In the genomic region with DNA sequence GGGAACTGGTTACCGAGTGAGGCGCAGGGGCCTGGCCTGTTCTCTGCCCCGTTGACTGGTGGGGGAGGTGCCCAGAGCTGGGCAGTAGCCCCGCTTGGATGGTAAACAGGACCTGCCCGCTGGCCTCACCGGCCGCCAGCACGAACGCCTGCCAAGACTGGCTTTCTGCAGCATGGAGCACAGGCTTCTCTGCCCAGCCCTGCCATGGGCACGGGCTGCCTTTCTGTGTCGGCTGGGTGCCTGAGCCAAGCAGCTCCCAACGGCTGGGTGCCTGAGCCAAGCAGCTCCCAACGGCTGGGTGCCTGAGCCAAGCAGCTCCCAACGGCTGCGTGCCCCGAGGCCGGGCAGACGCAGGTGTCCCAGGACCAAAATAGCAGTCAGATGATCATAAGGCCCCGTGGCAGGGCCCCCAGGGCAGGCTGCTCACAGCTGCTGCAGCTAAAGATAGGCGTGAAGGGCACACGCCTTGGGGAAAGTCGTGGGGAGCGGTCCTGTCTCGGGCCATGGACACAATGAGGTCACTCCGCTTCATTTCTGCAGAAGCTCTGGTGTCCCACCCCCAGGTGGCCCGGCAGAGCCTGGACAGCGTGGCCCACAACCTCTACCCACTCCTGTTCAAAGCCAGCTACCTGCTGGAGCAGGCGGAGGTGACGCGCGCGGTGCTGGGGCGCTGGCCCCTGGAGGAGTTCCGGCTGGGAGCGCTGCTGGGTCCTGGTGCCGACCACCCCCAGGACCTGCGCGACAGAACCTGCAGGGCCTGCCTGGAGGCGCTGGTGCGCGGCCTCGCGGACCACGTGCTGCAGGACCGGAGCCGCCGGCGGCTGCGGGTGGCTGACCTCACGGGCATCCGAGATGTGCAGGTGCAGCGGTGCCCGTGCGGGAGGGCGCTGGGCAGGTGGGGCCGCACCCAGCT, we compare ENCODE assay signal across 8 cellular contexts. TPM values are rescaled to one million over a fixed set of nuclear protein-coding genes. Genes with fewer than 3 reads are reported as not detected.
A peak's percentile ranks its signal among the peaks of the same experiment; 100 is the strongest.
DNase-seq lines count a peak whose midpoint lies in the region; ATAC-seq and TF ChIP-seq lines count a peak whose summit lies in the region.

Gene LRRC14B, plus strand, starts transcription at position 460 of the 913 bp plus-strand sequence. Its CDS starts 44 bp downstream, at position 504.

- TF ChIP-seq CTCF in retinal pigment epithelial cell (conservative IDR thresholded peaks at IDR 0.05; ENCODE audit: low read depth, low read length) = no peak

- no peak for ATAC-seq in HG03196 (IDR thresholded peaks at IDR 0.05; ENCODE audit: unreplicated experiment)

- H3K4me3 ChIP-seq in retinal pigment epithelial cell (ENCODE audit: low read length) = peak within 1 kb of the TSS; percentile 37

- DNase-seq in NCI-H2196 (lab: John Stamatoyannopoulos, UW; ENCODE audit: unreplicated experiment) (peak; percentile 20), NCI-H2196 treated with DMSO at 0.1 percent for 48 hours (lab: John Stamatoyannopoulos, UW; ENCODE audit: unreplicated experiment) (no peak), LHCN-M2 (ENCODE audit: low read depth) (peak; percentile 18), germinal center (ENCODE audit: low spot score) (peak; percentile 58), retinal pigment epithelial cell (ENCODE audit: low read depth) (no peak), middle frontal gyrus (ENCODE audit: extremely low spot score, low spot score) (no peak)
- DNase-seq in activated effector memory CD4-positive, alpha-beta T cell treated with anti-CD3 and anti-CD28 coated beads, Interleukin-2, amount 50 U/mL, for 16 hours = no peak

RNA-seq across cellular contexts. Expression of gene LRRC14B, which starts in this region (rescaled TPM):
- 0.06 TPM in 1 of 2 replicates, not detected in the other for total RNA-seq in LHCN-M2 (2014; rRNA removed)
- not detected for polyA plus RNA-seq in LHCN-M2 (2012)

Comparison
In these comparisons a context has a peak if more than half of its experiments do, and no peak if none do; other contexts are left out.
1. DNase-seq: peak in NCI-H2196 (single experiment) and germinal center (single experiment); none in NCI-H2196 treated with DMSO at 0.1 percent for 48 hours (single experiment), retinal pigment epithelial cell (single experiment), activated effector memory CD4-positive, alpha-beta T cell treated with anti-CD3 and anti-CD28 coated beads, Interleukin-2, amount 50 U/mL, for 16 hours (single experiment) and middle frontal gyrus (single experiment).
2. Peak in DNase-seq in LHCN-M2; RNA of the gene not detected or under 1 TPM.